7 cellular contexts compared by ENCODE assay signal in the genomic region with DNA sequence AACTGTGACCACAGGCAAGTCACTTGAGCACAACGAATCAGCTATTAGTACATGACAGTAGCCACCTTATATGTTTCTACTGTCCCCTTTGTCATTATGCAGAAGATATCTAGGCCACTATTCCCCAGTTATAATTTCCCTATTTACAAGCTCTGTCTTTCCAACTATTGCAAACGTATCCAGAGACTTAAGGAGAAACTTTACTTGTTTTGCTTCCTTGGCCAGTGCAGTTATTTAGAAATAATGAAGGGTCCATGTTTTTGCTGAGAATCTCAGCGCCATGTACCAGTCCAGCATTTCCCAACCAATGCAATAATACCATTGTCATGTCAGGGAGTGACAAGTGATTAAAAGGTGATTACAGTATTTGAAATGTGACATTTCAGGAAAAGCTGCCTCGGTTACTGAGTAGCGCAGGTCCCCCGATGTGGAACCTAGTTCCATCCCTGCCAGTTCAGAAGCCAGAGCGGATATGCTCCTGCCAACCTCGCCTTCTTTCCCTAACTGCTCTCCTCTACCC. TPM values are rescaled to one million over a fixed set of nuclear protein-coding genes. Genes with fewer than 3 reads are reported as not detected.
DNase-seq lines count a peak whose midpoint lies in the region; ATAC-seq, FAIRE-seq and TF ChIP-seq lines count a peak whose summit lies in the region.

No MANE protein-coding gene starts in this region.

- peaks cover 5% of the 10 kb centered on the region; the same call in 1 of the 2 replicates for H3F3A ChIP-seq in MM.1S (ENCODE audit: insufficient read depth, low read length)

- H3K9me3 ChIP-seq in MM.1S (replicated peaks; ENCODE audit: insufficient read depth, low read length): no peaks in the 10 kb centered on the region
- no peaks in the 10 kb centered on the region for H3K9me3 ChIP-seq in uterus

- no peaks in the 10 kb centered on the region for H3K9me3 Mint-ChIP-seq in memory B cell

- peak overlapping the region; percentile 93 for H3K4me3 Mint-ChIP-seq in memory B cell

- H3K4me2 ChIP-seq in MM.1S (ENCODE audit: low read depth, low read length): peak overlapping the region; percentile 75

- H3K9ac ChIP-seq in MM.1S (ENCODE audit: low read length): peak overlapping the region; percentile 79; the same call in 1 of the 2 replicates

- intact Hi-C loops in uterus (cut with DNase I; ENCODE audit: low total_unique reads): no loop called here

- peak overlapping the region; percentile 15 for H3K27ac Mint-ChIP-seq in memory B cell

- H3K4me1 Mint-ChIP-seq in memory B cell: peaks cover 12% of the 10 kb centered on the region

- no peak for DNase-seq in GM19239 (ENCODE audit: insufficient read length, low spot score)
- DNase-seq in MM.1S: no peak
- DNase-seq in cerebellar cortex (ENCODE audit: low spot score): peak; percentile 47
- no peak for DNase-seq in memory B cell (ENCODE audit: low spot score in 2 of 2)
- no peak for DNase-seq in uterus
- no peak for DNase-seq in NCI-H69 (lab: John Stamatoyannopoulos, UW)

- no peak for TF ChIP-seq POLR2A in uterus (IDR thresholded peaks at IDR 0.05)

- H3K4me3 ChIP-seq in MM.1S (ENCODE audit: low read length): peak overlapping the region; percentile 83
- H3K4me3 ChIP-seq in uterus: peak overlapping the region; percentile 58 to 72

- no peak for TF ChIP-seq CTCF in MM.1S (IDR thresholded peaks at IDR 0.05; ENCODE audit: low read length)
- TF ChIP-seq CTCF in uterus (IDR thresholded peaks at IDR 0.05): no peak

- H3K79me2 ChIP-seq in MM.1S (ENCODE audit: low read length): no peaks in the 10 kb centered on the region

- H3K36me3 ChIP-seq in MM.1S (replicated peaks; ENCODE audit: insufficient read depth, low read length): no peaks in the 10 kb centered on the region
- H3K36me3 ChIP-seq in uterus: no peaks in the 10 kb centered on the region

- no peaks in the 10 kb centered on the region for H4K20me1 ChIP-seq in MM.1S (ENCODE audit: insufficient read depth, low read length)

- no peaks in the 10 kb centered on the region for H3K27me3 Mint-ChIP-seq in memory B cell

- ATAC-seq in memory B cell (ENCODE audit: low read depth) (no peak), GM19452 (IDR thresholded peaks at IDR 0.05; ENCODE audit: unreplicated experiment) (no peak)

- H3K9me2 ChIP-seq in MM.1S (replicated peaks; ENCODE audit: insufficient read depth, low read length): no peaks in the 10 kb centered on the region

- peak overlapping the region; percentile 50; the same call in 1 of the 2 replicates for H3K27ac ChIP-seq in MM.1S (ENCODE audit: low read length)
- peak overlapping the region; percentile 91 to 94 for H3K27ac ChIP-seq in uterus

- H3K4me1 ChIP-seq in MM.1S (ENCODE audit: low read length) (no peaks in the 10 kb centered on the region), uterus (no peaks in the 10 kb centered on the region)

- H2AFZ ChIP-seq in MM.1S (ENCODE audit: low read length): peak overlapping the region; percentile 98

- H3K27me3 ChIP-seq in MM.1S (replicated peaks; ENCODE audit: insufficient read depth, low read length) (peaks cover 18% of the 10 kb centered on the region), uterus (no peaks in the 10 kb centered on the region)

- H3K36me3 Mint-ChIP-seq in memory B cell: peaks cover 5% of the 10 kb centered on the region

- FAIRE-seq in GM19239 (lab: Jason Lieb, UNC): peak; percentile 77

RNA-seq across cellular contexts. Expression of gene ZNF624, which starts 0.7 kb away (rescaled TPM):
- total RNA-seq in uterus: 10 to 100 TPM in 1 of 4 donors, 1 to 10 TPM in 3; 2.4 to 28.0 (median 5.5) TPM

RNA-seq across cellular contexts. Expression of gene CCDC144A, which starts 37.1 kb away (rescaled TPM):
- 10 to 100 TPM in 2 of 4 donors, under 1 TPM in 2; 0.29 to 27.3 (median 12.3) TPM for total RNA-seq in uterus
